In genomic region chr15:82709081-82709420, GRCh38 we compare ENCODE assay signal across 8 cellular contexts.
DNase-seq lines count a peak whose midpoint lies in the region; ATAC-seq and TF ChIP-seq lines count a peak whose summit lies in the region.

No MANE protein-coding gene starts in this region.

- no peaks in the 10 kb centered on the region for H3K9me3 ChIP-seq in SU-DHL-6 (ENCODE audit: insufficient read depth, low read length)
- no peaks in the 10 kb centered on the region for H3K9me3 ChIP-seq in iPS-20b (ENCODE audit: insufficient read depth, low read depth, low read length)

- peak overlapping the region; percentile 94 for H3K4me2 ChIP-seq in SU-DHL-6 (ENCODE audit: low read depth, low read length, poor library complexity, severe bottlenecking)

- no peaks in the 10 kb centered on the region for H4K20me1 ChIP-seq in SU-DHL-6 (ENCODE audit: low read depth, low read length)

- H3K4me1 Mint-ChIP-seq in nephron progenitor cell: peaks cover 6% of the 10 kb centered on the region

- no peak for TF ChIP-seq CTCF in 22Rv1 (IDR thresholded peaks at IDR 0.05)
- no peak for TF ChIP-seq CTCF in GM12864 (IDR thresholded peaks at IDR 0.05; ENCODE audit: low read depth, low read length, missing control alignments)
- TF ChIP-seq CTCF in SU-DHL-6 (IDR thresholded peaks at IDR 0.05; ENCODE audit: insufficient read depth, low read length, poor library complexity, severe bottlenecking): no peak
- no peak for TF ChIP-seq CTCF in nephron progenitor cell (IDR thresholded peaks at IDR 0.05)

- peak overlapping the region; percentile 43 for H3K4me3 ChIP-seq in GM12864 (ENCODE audit: low read depth, low read length)
- no peak overlapping the region for H3K4me3 ChIP-seq in SU-DHL-6 (ENCODE audit: insufficient read depth, low read length, poor library complexity, severe bottlenecking)
- peak overlapping the region; percentile 72 for H3K4me3 ChIP-seq in iPS-20b (ENCODE audit: low read length)

- ATAC-seq in GM19397 (IDR thresholded peaks at IDR 0.05; ENCODE audit: unreplicated experiment) (no peak), HG03095 (IDR thresholded peaks at IDR 0.05; ENCODE audit: unreplicated experiment) (no peak), GM18517 (IDR thresholded peaks at IDR 0.05; ENCODE audit: unreplicated experiment) (no peak)

- H3K27me3 ChIP-seq in SU-DHL-6 (ENCODE audit: low read length) (no peaks in the 10 kb centered on the region), iPS-20b (ENCODE audit: insufficient read depth, low read length) (peaks cover 17% of the 10 kb centered on the region)

- no peak for DNase-seq in GM12864 (ENCODE audit: low read depth)
- no peak for DNase-seq in nephron progenitor cell

- H3K79me2 ChIP-seq in SU-DHL-6 (ENCODE audit: insufficient read depth, low read length): no peaks in the 10 kb centered on the region

- H3K27me3 Mint-ChIP-seq in nephron progenitor cell (ENCODE audit: low read depth, poor library complexity): peaks cover 20% of the 10 kb centered on the region

- peaks cover 11% of the 10 kb centered on the region; the same call in 1 of the 2 replicates for H3K4me1 ChIP-seq in iPS-20b (ENCODE audit: insufficient read depth, low read length)

- no peaks in the 10 kb centered on the region for H3K9me3 Mint-ChIP-seq in nephron progenitor cell

- no peak overlapping the region for H2AFZ ChIP-seq in SU-DHL-6 (ENCODE audit: low read depth, low read length, severe bottlenecking)

- no peaks in the 10 kb centered on the region for H3K36me3 Mint-ChIP-seq in nephron progenitor cell (ENCODE audit: low read depth)

- H3F3A ChIP-seq in SU-DHL-6 (ENCODE audit: insufficient read depth): no peaks in the 10 kb centered on the region

- H3K9me2 ChIP-seq in SU-DHL-6 (replicated peaks; ENCODE audit: insufficient read depth, low read length): no peaks in the 10 kb centered on the region

- no peak overlapping the region for H3K27ac Mint-ChIP-seq in nephron progenitor cell

- no peak overlapping the region for H3K4me3 Mint-ChIP-seq in nephron progenitor cell

- no peak overlapping the region for H3K9ac ChIP-seq in SU-DHL-6 (ENCODE audit: low read length)
- peak overlapping the region; percentile 68; the same call in 1 of the 2 replicates for H3K9ac ChIP-seq in iPS-20b (ENCODE audit: low read depth, low read length)

- H3K36me3 ChIP-seq in SU-DHL-6 (ENCODE audit: low read length) (no peaks in the 10 kb centered on the region), iPS-20b (ENCODE audit: insufficient read depth, low read depth, low read length) (no peaks in the 10 kb centered on the region)

- H3K27ac ChIP-seq in 22Rv1 (peak overlapping the region; percentile 76), SU-DHL-6 (ENCODE audit: low read depth, low read length) (no peak overlapping the region), iPS-20b (ENCODE audit: low read length) (peak overlapping the region; percentile 36)
